ENCODE assay signal across 2 cellular contexts in genomic region chr14:94337274-94337673, GRCh38.
TF ChIP-seq lines count a peak whose summit lies in the region.

No MANE protein-coding gene starts in this region.

TF ChIP-seq in SK-N-SH, 30 proteins besides CTCF, POLR2A, EP300 and RAD21 (continued from another document):
- TF ChIP-seq, protein P1, sequence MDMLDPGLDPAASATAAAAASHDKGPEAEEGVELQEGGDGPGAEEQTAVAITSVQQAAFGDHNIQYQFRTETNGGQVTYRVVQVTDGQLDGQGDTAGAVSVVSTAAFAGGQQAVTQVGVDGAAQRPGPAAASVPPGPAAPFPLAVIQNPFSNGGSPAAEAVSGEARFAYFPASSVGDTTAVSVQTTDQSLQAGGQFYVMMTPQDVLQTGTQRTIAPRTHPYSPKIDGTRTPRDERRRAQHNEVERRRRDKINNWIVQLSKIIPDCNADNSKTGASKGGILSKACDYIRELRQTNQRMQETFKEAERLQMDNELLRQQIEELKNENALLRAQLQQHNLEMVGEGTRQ (IDR thresholded peaks at IDR 0.05; ENCODE audit: borderline replicate concordance, low read depth, low read length): no peak
- TF ChIP-seq MEF2A (IDR thresholded peaks at IDR 0.05; ENCODE audit: borderline replicate concordance, low read depth) (no peak), GABPA (IDR thresholded peaks at IDR 0.05; ENCODE audit: low read depth) (no peak), IRF3 (IDR thresholded peaks at IDR 0.05; ENCODE audit: low read depth, low read length) (no peak), RFX5 (IDR thresholded peaks at IDR 0.05; ENCODE audit: low read length) (no peak), SIN3A (IDR thresholded peaks at IDR 0.05; ENCODE audit: borderline replicate concordance, low read depth, low read length) (no peak), SMC3 (IDR thresholded peaks at IDR 0.05; ENCODE audit: low read depth, low read length) (no peak), MAX (IDR thresholded peaks at IDR 0.05; ENCODE audit: low read depth) (no peak), FOXJ3 (CRISPR knock-in tag; IDR thresholded peaks at IDR 0.05) (no peak), USF1 (IDR thresholded peaks at IDR 0.05; ENCODE audit: borderline replicate concordance, low read depth) (no peak), REST (IDR thresholded peaks at IDR 0.05; ENCODE audit: low read depth, low read length) (no peak), CHD2 (IDR thresholded peaks at IDR 0.05; ENCODE audit: low read length, partially characterized antibody) (no peak), JUND (IDR thresholded peaks at IDR 0.05) (no peak), POLR2AphosphoS5 (IDR thresholded peaks at IDR 0.05; ENCODE audit: low read depth, low read length) (no peak), EZH2phosphoT487 (IDR thresholded peaks at IDR 0.05; ENCODE audit: borderline replicate concordance, low read depth) (no peak), FOSL2 (IDR thresholded peaks at IDR 0.05; ENCODE audit: borderline replicate concordance, low read depth) (no peak), MXI1 (IDR thresholded peaks at IDR 0.05; ENCODE audit: low read depth, low read length) (no peak)

TF ChIP-seq in SK-N-SH treated with all-trans-retinoic acid at 6 μM for 48 hours, 23 proteins besides CTCF, POLR2A, EP300 and RAD21 (continued from another document):
- TF ChIP-seq TSHZ2 (CRISPR knock-in tag; IDR thresholded peaks at IDR 0.05) (no peak), TCF4 (CRISPR knock-in tag; IDR thresholded peaks at IDR 0.05; ENCODE audit: borderline replicate concordance) (no peak), OSR1 (CRISPR knock-in tag; IDR thresholded peaks at IDR 0.05) (no peak), ZFP3 (CRISPR knock-in tag; IDR thresholded peaks at IDR 0.05) (no peak), ARNTL (CRISPR knock-in tag; IDR thresholded peaks at IDR 0.05; ENCODE audit: borderline replicate concordance, low read depth) (no peak), ZC3H10 (CRISPR knock-in tag; IDR thresholded peaks at IDR 0.05) (no peak), ISL1 (CRISPR knock-in tag; IDR thresholded peaks at IDR 0.05) (no peak), SNAI2 (CRISPR knock-in tag; IDR thresholded peaks at IDR 0.05) (no peak), CSDC2 (CRISPR knock-in tag; IDR thresholded peaks at IDR 0.05) (no peak)
- TF ChIP-seq, protein P2, sequence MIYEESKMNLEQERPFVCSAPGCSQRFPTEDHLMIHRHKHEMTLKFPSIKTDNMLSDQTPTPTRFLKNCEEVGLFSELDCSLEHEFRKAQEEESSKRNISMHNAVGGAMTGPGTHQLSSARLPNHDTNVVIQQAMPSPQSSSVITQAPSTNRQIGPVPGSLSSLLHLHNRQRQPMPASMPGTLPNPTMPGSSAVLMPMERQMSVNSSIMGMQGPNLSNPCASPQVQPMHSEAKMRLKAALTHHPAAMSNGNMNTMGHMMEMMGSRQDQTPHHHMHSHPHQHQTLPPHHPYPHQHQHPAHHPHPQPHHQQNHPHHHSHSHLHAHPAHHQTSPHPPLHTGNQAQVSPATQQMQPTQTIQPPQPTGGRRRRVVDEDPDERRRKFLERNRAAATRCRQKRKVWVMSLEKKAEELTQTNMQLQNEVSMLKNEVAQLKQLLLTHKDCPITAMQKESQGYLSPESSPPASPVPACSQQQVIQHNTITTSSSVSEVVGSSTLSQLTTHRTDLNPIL (CRISPR knock-in tag; IDR thresholded peaks at IDR 0.05; ENCODE audit: low read depth): no peak
- TF ChIP-seq, protein P3, sequence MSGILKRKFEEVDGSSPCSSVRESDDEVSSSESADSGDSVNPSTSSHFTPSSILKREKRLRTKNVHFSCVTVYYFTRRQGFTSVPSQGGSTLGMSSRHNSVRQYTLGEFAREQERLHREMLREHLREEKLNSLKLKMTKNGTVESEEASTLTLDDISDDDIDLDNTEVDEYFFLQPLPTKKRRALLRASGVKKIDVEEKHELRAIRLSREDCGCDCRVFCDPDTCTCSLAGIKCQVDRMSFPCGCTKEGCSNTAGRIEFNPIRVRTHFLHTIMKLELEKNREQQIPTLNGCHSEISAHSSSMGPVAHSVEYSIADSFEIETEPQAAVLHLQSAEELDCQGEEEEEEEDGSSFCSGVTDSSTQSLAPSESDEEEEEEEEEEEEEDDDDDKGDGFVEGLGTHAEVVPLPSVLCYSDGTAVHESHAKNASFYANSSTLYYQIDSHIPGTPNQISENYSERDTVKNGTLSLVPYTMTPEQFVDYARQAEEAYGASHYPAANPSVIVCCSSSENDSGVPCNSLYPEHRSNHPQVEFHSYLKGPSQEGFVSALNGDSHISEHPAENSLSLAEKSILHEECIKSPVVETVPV (CRISPR knock-in tag; IDR thresholded peaks at IDR 0.05): no peak
- TF ChIP-seq, protein P4, sequence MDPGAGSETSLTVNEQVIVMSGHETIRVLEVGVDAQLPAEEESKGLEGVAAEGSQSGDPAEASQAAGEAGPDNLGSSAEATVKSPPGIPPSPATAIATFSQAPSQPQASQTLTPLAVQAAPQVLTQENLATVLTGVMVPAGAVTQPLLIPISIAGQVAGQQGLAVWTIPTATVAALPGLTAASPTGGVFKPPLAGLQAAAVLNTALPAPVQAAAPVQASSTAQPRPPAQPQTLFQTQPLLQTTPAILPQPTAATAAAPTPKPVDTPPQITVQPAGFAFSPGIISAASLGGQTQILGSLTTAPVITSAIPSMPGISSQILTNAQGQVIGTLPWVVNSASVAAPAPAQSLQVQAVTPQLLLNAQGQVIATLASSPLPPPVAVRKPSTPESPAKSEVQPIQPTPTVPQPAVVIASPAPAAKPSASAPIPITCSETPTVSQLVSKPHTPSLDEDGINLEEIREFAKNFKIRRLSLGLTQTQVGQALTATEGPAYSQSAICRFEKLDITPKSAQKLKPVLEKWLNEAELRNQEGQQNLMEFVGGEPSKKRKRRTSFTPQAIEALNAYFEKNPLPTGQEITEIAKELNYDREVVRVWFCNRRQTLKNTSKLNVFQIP (CRISPR knock-in tag; IDR thresholded peaks at IDR 0.05; ENCODE audit: borderline replicate concordance, low read depth): no peak
- TF ChIP-seq, protein P5, sequence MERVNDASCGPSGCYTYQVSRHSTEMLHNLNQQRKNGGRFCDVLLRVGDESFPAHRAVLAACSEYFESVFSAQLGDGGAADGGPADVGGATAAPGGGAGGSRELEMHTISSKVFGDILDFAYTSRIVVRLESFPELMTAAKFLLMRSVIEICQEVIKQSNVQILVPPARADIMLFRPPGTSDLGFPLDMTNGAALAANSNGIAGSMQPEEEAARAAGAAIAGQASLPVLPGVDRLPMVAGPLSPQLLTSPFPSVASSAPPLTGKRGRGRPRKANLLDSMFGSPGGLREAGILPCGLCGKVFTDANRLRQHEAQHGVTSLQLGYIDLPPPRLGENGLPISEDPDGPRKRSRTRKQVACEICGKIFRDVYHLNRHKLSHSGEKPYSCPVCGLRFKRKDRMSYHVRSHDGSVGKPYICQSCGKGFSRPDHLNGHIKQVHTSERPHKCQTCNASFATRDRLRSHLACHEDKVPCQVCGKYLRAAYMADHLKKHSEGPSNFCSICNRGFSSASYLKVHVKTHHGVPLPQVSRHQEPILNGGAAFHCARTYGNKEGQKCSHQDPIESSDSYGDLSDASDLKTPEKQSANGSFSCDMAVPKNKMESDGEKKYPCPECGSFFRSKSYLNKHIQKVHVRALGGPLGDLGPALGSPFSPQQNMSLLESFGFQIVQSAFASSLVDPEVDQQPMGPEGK (CRISPR knock-in tag; IDR thresholded peaks at IDR 0.05; ENCODE audit: borderline replicate concordance): no peak
TF ChIP-seq in SK-N-SH treated with all-trans-retinoic acid at 6 μM for 48 hours: peak in this region for 0.
